ENCODE assay signal across 1 cellular context in the genomic region with DNA sequence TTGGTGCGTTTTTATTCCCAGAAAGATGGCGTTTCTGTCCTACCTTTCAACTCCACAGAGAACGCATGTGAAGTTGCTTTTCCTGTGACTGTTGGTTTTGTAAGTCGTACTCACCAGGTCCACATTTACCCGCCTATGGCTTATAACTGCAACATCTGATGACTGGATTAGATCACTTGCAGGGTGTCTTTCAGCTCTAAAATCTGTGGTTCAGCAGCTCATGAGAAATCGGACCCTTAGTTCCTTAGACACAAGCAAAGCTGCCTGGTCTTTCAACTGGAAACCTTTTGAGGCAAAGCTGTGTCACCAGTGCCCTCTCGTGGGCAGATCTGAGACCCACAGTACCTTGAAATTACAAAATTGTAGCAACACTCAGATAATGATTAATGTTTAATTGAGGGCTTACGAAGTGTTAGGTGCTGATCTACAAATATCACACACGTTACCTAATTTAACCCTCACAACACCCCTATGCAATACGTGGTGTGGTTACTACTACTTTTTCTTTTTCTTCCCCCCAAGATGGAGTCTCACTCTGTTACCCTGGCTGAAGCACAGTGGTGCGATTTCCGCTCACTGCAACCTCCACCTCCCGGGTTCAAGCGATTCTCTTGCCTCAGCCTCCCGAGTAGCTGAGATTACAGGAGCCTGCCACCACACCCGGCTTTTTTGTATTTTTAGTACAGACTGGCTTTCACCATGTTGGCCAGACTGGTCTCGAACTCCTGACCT.
TF ChIP-seq lines count a peak whose summit lies in the region.

No MANE protein-coding gene starts in this region.

TF ChIP-seq in GM23338, 12 proteins besides CTCF, POLR2A, EP300 and RAD21:
- TF ChIP-seq REST (IDR thresholded peaks at IDR 0.05; ENCODE audit: unreplicated experiment) (no peak), POLR2AphosphoS5 (IDR thresholded peaks at IDR 0.05; ENCODE audit: low read depth) (no peak), NANOG (IDR thresholded peaks at IDR 0.05; ENCODE audit: borderline replicate concordance) (no peak), EZH2phosphoT487 (IDR thresholded peaks at IDR 0.05; ENCODE audit: unreplicated experiment) (no peak), ZNF114 (CRISPR knock-in tag; IDR thresholded peaks at IDR 0.05) (no peak), CREB1 (CRISPR knock-in tag; IDR thresholded peaks at IDR 0.05; ENCODE audit: low read depth) (no peak), EZH2 (IDR thresholded peaks at IDR 0.05; ENCODE audit: low read depth, unreplicated experiment) (no peak), ZNF331 (CRISPR knock-in tag; IDR thresholded peaks at IDR 0.05; ENCODE audit: low read depth) (no peak), JUNB (IDR thresholded peaks at IDR 0.05; ENCODE audit: unreplicated experiment) (no peak), STAT1 (IDR thresholded peaks at IDR 0.05; ENCODE audit: unreplicated experiment) (no peak)
- TF ChIP-seq, protein P1, sequence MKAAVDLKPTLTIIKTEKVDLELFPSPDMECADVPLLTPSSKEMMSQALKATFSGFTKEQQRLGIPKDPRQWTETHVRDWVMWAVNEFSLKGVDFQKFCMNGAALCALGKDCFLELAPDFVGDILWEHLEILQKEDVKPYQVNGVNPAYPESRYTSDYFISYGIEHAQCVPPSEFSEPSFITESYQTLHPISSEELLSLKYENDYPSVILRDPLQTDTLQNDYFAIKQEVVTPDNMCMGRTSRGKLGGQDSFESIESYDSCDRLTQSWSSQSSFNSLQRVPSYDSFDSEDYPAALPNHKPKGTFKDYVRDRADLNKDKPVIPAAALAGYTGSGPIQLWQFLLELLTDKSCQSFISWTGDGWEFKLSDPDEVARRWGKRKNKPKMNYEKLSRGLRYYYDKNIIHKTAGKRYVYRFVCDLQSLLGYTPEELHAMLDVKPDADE (IDR thresholded peaks at IDR 0.05): no peak
- TF ChIP-seq, protein P2, sequence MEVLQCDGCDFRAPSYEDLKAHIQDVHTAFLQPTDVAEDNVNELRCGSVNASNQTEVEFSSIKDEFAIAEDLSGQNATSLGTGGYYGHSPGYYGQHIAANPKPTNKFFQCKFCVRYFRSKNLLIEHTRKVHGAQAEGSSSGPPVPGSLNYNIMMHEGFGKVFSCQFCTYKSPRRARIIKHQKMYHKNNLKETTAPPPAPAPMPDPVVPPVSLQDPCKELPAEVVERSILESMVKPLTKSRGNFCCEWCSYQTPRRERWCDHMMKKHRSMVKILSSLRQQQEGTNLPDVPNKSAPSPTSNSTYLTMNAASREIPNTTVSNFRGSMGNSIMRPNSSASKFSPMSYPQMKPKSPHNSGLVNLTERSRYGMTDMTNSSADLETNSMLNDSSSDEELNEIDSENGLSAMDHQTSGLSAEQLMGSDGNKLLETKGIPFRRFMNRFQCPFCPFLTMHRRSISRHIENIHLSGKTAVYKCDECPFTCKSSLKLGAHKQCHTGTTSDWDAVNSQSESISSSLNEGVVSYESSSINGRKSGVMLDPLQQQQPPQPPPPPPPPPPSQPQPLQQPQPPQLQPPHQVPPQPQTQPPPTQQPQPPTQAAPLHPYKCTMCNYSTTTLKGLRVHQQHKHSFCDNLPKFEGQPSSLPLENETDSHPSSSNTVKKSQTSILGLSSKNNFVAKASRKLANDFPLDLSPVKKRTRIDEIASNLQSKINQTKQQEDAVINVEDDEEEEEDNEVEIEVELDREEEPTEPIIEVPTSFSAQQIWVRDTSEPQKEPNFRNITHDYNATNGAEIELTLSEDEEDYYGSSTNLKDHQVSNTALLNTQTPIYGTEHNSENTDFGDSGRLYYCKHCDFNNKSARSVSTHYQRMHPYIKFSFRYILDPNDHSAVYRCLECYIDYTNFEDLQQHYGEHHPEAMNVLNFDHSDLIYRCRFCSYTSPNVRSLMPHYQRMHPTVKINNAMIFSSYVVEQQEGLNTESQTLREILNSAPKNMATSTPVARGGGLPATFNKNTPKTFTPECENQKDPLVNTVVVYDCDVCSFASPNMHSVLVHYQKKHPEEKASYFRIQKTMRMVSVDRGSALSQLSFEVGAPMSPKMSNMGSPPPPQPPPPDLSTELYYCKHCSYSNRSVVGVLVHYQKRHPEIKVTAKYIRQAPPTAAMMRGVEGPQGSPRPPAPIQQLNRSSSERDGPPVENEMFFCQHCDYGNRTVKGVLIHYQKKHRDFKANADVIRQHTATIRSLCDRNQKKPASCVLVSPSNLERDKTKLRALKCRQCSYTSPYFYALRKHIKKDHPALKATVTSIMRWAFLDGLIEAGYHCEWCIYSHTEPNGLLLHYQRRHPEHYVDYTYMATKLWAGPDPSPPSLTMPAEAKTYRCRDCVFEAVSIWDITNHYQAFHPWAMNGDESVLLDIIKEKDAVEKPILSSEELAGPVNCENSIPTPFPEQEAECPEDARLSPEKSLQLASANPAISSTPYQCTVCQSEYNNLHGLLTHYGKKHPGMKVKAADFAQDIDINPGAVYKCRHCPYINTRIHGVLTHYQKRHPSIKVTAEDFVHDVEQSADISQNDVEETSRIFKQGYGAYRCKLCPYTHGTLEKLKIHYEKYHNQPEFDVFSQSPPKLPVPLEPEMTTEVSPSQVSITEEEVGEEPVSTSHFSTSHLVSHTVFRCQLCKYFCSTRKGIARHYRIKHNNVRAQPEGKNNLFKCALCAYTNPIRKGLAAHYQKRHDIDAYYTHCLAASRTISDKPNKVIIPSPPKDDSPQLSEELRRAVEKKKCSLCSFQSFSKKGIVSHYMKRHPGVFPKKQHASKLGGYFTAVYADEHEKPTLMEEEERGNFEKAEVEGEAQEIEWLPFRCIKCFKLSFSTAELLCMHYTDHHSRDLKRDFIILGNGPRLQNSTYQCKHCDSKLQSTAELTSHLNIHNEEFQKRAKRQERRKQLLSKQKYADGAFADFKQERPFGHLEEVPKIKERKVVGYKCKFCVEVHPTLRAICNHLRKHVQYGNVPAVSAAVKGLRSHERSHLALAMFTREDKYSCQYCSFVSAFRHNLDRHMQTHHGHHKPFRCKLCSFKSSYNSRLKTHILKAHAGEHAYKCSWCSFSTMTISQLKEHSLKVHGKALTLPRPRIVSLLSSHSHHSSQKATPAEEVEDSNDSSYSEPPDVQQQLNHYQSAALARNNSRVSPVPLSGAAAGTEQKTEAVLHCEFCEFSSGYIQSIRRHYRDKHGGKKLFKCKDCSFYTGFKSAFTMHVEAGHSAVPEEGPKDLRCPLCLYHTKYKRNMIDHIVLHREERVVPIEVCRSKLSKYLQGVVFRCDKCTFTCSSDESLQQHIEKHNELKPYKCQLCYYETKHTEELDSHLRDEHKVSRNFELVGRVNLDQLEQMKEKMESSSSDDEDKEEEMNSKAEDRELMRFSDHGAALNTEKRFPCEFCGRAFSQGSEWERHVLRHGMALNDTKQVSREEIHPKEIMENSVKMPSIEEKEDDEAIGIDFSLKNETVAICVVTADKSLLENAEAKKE (CRISPR knock-in tag; IDR thresholded peaks at IDR 0.05): no peak
